ENCODE assay signal across 1 cellular context in genomic region chr2:152320166-152320565, GRCh38.
TF ChIP-seq lines count a peak whose summit lies in the region.

No MANE protein-coding gene starts in this region.

TF ChIP-seq in HepG2, 621 proteins besides CTCF, POLR2A, EP300 and RAD21:
- TF ChIP-seq NFE2L2 (IDR thresholded peaks at IDR 0.05; ENCODE audit: low read length): no peak
- TF ChIP-seq ZFX (CRISPR knock-in tag; IDR thresholded peaks at IDR 0.05; ENCODE audit: low read depth): peak; percentile 25; the same call in 1 of the 2 replicates
TF ChIP-seq in HepG2: peak in this region for 1.
